ENCODE assay signal across 1 cellular context in the genomic region with DNA sequence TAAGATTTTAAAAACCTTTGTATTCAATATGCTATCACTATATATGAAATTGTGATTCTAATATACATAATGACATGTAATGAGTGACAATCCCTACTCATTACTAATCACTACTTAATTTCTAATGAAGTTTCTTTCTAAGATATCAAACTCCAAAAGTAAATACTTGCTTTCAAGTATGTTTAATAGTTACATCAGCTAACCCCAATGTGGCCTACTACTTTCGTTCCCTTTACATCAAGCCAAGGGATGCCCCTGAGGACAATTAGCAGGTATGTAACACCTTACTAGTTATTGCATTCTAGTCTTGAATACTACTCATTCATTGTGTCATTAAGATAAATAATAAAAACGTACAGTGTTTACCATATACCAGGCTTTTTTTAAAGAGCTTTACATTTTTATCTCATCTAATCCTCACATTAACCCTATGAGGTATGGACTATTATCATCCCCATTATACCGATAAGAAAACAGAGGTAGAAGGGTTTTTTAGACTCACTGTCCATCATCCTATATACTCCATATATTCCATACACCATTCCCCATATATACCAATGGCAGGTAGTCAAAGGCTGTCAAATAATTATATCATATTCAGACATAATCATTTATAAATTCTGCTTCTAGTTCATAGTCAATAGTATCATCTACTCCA.
TF ChIP-seq lines count a peak whose summit lies in the region.

No MANE protein-coding gene starts in this region.

TF ChIP-seq in H1, 55 proteins besides CTCF, POLR2A, EP300 and RAD21:
- TF ChIP-seq MAFK (IDR thresholded peaks at IDR 0.05; ENCODE audit: low read depth, low read length) (no peak), HDAC2 (IDR thresholded peaks at IDR 0.05; ENCODE audit: borderline replicate concordance in 1 of 2, low read depth in 2 of 2, low read length in 2 of 2) (0 out of 4 replicates have a peak, but pooled peaks of 1 of the 2 experiments have one; percentile 35)
